In the genomic region with DNA sequence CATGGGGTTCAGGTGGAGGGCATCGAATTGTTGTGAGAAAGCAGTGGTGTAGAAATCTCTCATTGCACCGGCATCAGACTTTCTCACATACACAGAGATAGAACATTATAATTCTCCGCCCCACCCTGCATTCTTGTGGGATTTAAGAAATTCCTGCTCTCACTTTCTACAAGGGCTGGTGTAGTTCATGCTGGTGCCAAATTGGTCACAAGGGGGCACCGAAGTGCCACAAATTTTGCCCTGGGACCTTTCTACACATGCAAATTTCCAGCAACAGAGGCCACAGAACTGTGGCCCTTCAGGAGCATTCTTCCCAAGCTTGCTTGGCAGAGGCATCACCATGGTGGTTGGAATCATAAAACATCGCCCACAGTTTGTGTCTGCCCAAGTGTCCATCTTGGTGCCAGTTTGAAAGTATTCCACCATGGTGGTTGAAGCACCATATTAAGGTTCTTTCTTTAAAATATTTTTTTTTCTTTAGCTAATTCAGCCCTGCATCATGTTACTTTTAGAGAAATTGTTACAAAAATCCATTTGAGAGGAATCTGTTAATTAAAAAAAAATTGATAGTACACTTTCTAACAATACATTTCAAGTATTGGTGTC, we compare ENCODE assay signal across 8 cellular contexts.
A peak's percentile ranks its signal among the peaks of the same experiment; 100 is the strongest.
DNase-seq lines count a peak whose midpoint lies in the region; ATAC-seq, FAIRE-seq and TF ChIP-seq lines count a peak whose summit lies in the region.

No MANE protein-coding gene starts in this region.

- in situ Hi-C loops in astrocyte of the spinal cord (cut with HindIII; ENCODE audit: low sequenced_read_pairs) = no loop called here

- DNase-seq in GM19240 (ENCODE audit: insufficient read length, low spot score) (peak; percentile 9), NCI-H526 (lab: John Stamatoyannopoulos, UW) (peak; percentile 62 to 81), astrocyte of the spinal cord (ENCODE audit: low read depth, low spot score) (peak; percentile 77), kidney (no peak), superior temporal gyrus (ENCODE audit: extremely low spot score) (peak; percentile 72)

- no peaks in the 10 kb centered on the region for H3K9me2 ChIP-seq in DOHH2 (replicated peaks; ENCODE audit: control insufficient read depth, low read length)

- peak; percentile 74 for ATAC-seq in HG03378 (IDR thresholded peaks at IDR 0.05; ENCODE audit: unreplicated experiment)
- no peak for ATAC-seq in GM19455 (IDR thresholded peaks at IDR 0.05; ENCODE audit: unreplicated experiment)

- TF ChIP-seq CTCF in DOHH2 (IDR thresholded peaks at IDR 0.05; ENCODE audit: low read depth, low read length, poor library complexity, severe bottlenecking) (peak; percentile 65), astrocyte of the spinal cord (IDR thresholded peaks at IDR 0.05; ENCODE audit: low read depth, low read length) (peak; percentile 64), kidney (IDR thresholded peaks at IDR 0.05; ENCODE audit: borderline replicate concordance, extremely low read depth, insufficient read depth) (peak; percentile 16)

- H3K9me3 ChIP-seq in DOHH2 (ENCODE audit: control insufficient read depth, insufficient read depth, low read length) (no peaks in the 10 kb centered on the region), kidney (ENCODE audit: control insufficient read depth in 1 of 2, low read length in 2 of 2) (no peaks in the 10 kb centered on the region)

- H3K4me2 ChIP-seq in DOHH2 (ENCODE audit: low read length) = no peak overlapping the region

- H3K79me2 ChIP-seq in DOHH2 (ENCODE audit: control insufficient read depth, low read length) = no peaks in the 10 kb centered on the region

- peaks cover 7% of the 10 kb centered on the region; the same call in 1 of the 2 replicates for H3K27me3 ChIP-seq in DOHH2 (ENCODE audit: control insufficient read depth, low read length)

- H3K36me3 ChIP-seq in DOHH2 (ENCODE audit: control insufficient read depth, low read length) = no peaks in the 10 kb centered on the region
- H3K36me3 ChIP-seq in kidney (ENCODE audit: control insufficient read depth in 1 of 2, insufficient read depth in 2 of 2, low read length in 2 of 2) = no peaks in the 10 kb centered on the region

- H3K4me3 ChIP-seq in DOHH2 (ENCODE audit: low read length) (no peak overlapping the region), astrocyte of the spinal cord (ENCODE audit: low read depth, low read length) (no peak overlapping the region), kidney (ENCODE audit: low read length in 2 of 2) (no peak overlapping the region)

- H3F3A ChIP-seq in DOHH2 (ENCODE audit: control insufficient read depth, insufficient read depth) = no peaks in the 10 kb centered on the region

- no peak for FAIRE-seq in kidney (lab: Jason Lieb, UNC)

- H3K9ac ChIP-seq in kidney (ENCODE audit: low read length in 2 of 2) = no peak overlapping the region

- intact Hi-C loops in kidney (cut with DNase I) = no loop called here

- no peaks in the 10 kb centered on the region for H4K20me1 ChIP-seq in DOHH2 (ENCODE audit: control insufficient read depth, insufficient read depth, low read depth, low read length)

- H3K27ac ChIP-seq in DOHH2 (ENCODE audit: low read depth, low read length) = no peak overlapping the region
- H3K27ac ChIP-seq in kidney (ENCODE audit: low read depth in 2 of 2, low read length in 2 of 2) = no peak overlapping the region

- H3K4me1 ChIP-seq in DOHH2 (ENCODE audit: control insufficient read depth, low read length) (no peaks in the 10 kb centered on the region), kidney (ENCODE audit: control insufficient read depth in 1 of 2, insufficient read depth in 1 of 2, low read depth in 1 of 2, low read length in 2 of 2) (no peaks in the 10 kb centered on the region)
